Comparison of ENCODE assay signal across 1 cellular context in genomic region chr1:38015978-38016640, GRCh38.
TF ChIP-seq lines count a peak whose summit lies in the region.

No MANE protein-coding gene starts in this region.

TF ChIP-seq in SK-N-SH, 30 proteins besides CTCF, POLR2A, EP300 and RAD21:
- no peak for TF ChIP-seq FOSL2 (IDR thresholded peaks at IDR 0.05; ENCODE audit: borderline replicate concordance, low read depth)
- TF ChIP-seq FOXJ3 (CRISPR knock-in tag; IDR thresholded peaks at IDR 0.05), result no peak
- TF ChIP-seq GABPA (IDR thresholded peaks at IDR 0.05; ENCODE audit: low read depth), result no peak
- no peak for TF ChIP-seq POLR2AphosphoS5 (IDR thresholded peaks at IDR 0.05; ENCODE audit: low read depth, low read length)
- no peak for TF ChIP-seq MEF2A (IDR thresholded peaks at IDR 0.05; ENCODE audit: borderline replicate concordance, low read depth)
- TF ChIP-seq MAX (IDR thresholded peaks at IDR 0.05; ENCODE audit: low read depth), result no peak
- TF ChIP-seq SIN3A (IDR thresholded peaks at IDR 0.05; ENCODE audit: borderline replicate concordance, low read depth, low read length), result no peak
- TF ChIP-seq TEAD4 (IDR thresholded peaks at IDR 0.05; ENCODE audit: borderline replicate concordance, insufficient read depth), result no peak
- TF ChIP-seq, protein P1, sequence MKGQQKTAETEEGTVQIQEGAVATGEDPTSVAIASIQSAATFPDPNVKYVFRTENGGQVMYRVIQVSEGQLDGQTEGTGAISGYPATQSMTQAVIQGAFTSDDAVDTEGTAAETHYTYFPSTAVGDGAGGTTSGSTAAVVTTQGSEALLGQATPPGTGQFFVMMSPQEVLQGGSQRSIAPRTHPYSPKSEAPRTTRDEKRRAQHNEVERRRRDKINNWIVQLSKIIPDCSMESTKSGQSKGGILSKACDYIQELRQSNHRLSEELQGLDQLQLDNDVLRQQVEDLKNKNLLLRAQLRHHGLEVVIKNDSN (IDR thresholded peaks at IDR 0.05; ENCODE audit: borderline replicate concordance, low read depth), result no peak
